ENCODE assay signal across 8 cellular contexts in the genomic region with DNA sequence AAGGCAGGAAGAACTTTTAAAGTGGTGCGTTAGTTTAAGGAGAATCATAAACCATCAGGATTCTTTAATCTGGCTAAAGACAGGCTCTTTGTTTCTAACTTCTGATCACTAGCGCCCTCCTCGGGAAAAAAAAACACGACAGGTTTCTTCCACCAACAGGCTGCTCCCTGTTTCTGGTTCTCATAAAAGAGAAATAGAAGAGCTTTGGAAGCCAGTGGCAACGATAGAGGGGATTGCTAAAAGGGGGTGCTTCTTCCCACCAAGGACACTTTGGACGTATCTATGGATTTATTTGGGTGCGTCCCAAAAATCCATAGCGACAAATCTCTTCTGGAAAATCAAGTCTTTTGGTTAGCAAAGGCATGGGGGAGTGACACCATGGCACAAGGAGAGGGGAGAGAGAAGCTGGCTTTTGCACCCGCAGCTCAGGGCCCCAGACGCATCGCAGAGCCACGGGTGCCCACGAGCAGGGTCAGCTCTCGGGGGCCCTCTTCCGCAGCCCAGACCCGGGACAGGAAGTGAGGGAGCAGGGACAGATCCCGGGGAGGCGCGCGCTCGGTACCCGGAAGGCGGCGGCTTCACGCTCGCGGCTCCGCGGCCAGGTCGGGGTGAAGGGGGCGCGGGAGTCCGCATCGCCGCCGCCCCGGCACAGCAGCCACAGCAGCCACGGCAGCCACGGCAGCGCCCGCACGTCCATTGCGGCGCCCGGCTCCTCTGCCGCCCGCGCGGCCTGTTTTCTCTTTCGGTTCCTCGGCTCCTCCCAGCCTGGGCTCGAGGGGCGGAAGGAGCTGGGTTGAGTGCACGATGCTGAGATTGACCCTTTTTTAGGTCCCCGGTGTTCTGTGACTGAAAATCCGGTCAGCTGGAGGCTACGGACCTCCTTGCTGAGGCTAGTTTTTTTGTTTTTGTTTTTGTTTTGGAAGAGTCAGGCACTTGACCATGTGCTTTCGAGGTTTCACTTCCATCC. TPM values are rescaled to one million over a fixed set of nuclear protein-coding genes. Genes with fewer than 3 reads are reported as not detected.
DNase-seq lines count a peak whose midpoint lies in the region; ATAC-seq and TF ChIP-seq lines count a peak whose summit lies in the region.

A gene with protein sequence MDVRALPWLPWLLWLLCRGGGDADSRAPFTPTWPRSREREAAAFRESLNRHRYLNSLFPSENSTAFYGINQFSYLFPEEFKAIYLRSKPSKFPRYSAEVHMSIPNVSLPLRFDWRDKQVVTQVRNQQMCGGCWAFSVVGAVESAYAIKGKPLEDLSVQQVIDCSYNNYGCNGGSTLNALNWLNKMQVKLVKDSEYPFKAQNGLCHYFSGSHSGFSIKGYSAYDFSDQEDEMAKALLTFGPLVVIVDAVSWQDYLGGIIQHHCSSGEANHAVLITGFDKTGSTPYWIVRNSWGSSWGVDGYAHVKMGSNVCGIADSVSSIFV (minus strand): TSS at position 716 of the 967 bp plus-strand sequence. CDS start 19 bp downstream, at position 697.

- no peaks in the 10 kb centered on the region for H3K27me3 ChIP-seq in right atrium auricular region
- no peaks in the 10 kb centered on the region for H3K27me3 ChIP-seq in vagina

- no peaks in the 10 kb centered on the region for H3K9me3 Mint-ChIP-seq in T-helper 1 cell treated with Interleukin-12 subunit alpha and Interleukin-12 subunit beta and Interleukin-4 antibody, amounts not matched to agents 30 μg/mL and 1 μg/mL, for 36 hours

- peak; percentile 53 for DNase-seq in NB4 (ENCODE audit: low read depth)
- DNase-seq in right atrium auricular region (ENCODE audit: low spot score), result peak; percentile 69
- peak; percentile 88 for DNase-seq in putamen (ENCODE audit: low spot score)
- DNase-seq in vagina (ENCODE audit: extremely low spot score in 2 of 2), result no peak

- H3K27ac ChIP-seq in angular gyrus (ENCODE audit: low read depth, low read length) (peak within 1 kb of the TSS; percentile 97), right atrium auricular region (peak within 1 kb of the TSS; percentile 96 to 99), vagina (peak within 1 kb of the TSS; percentile 97)

- no peaks in the 10 kb centered on the region for H3K36me3 Mint-ChIP-seq in T-helper 1 cell treated with Interleukin-12 subunit alpha and Interleukin-12 subunit beta and Interleukin-4 antibody, amounts not matched to agents 30 μg/mL and 1 μg/mL, for 36 hours (ENCODE audit: low read depth)

- TF ChIP-seq CTCF in GM12872 (IDR thresholded peaks at IDR 0.05; ENCODE audit: insufficient read depth, low read depth, low read length), result peak; percentile 57
- TF ChIP-seq CTCF in NB4 (IDR thresholded peaks at IDR 0.05; ENCODE audit: low read depth, low read length), result peak; percentile 19
- TF ChIP-seq CTCF in right atrium auricular region (IDR thresholded peaks at IDR 0.05), result peak; percentile 53 to 76
- peak; percentile 23 to 57 (median 49) for TF ChIP-seq CTCF in vagina (IDR thresholded peaks at IDR 0.05)

- H3K4me3 ChIP-seq in NB4 (ENCODE audit: low read depth, low read length) (peak within 1 kb of the TSS; percentile 51), right atrium auricular region (peak within 1 kb of the TSS; percentile 80 to 88), vagina (peak within 1 kb of the TSS; percentile 63 to 76)

- H3K36me3 ChIP-seq in right atrium auricular region (no peaks in the 10 kb centered on the region), vagina (no peaks in the 10 kb centered on the region)

- peak; percentile 95 for ATAC-seq in HG02571 (IDR thresholded peaks at IDR 0.05; ENCODE audit: unreplicated experiment)

- TF ChIP-seq POLR2A in NB4 (IDR thresholded peaks at IDR 0.05; ENCODE audit: extremely low read depth, insufficient read length), result no peak
- TF ChIP-seq POLR2A in vagina (IDR thresholded peaks at IDR 0.05), result peak in 1 of 2 donors; percentile 20

- H3K4me1 ChIP-seq in right atrium auricular region, result peaks cover 0 to 5% of the 10 kb centered on the region in 2 donors
- H3K4me1 ChIP-seq in vagina, result peaks cover 16% of the 10 kb centered on the region

- peaks cover 4% of the 10 kb centered on the region for H3K27me3 Mint-ChIP-seq in T-helper 1 cell treated with Interleukin-12 subunit alpha and Interleukin-12 subunit beta and Interleukin-4 antibody, amounts not matched to agents 30 μg/mL and 1 μg/mL, for 36 hours (ENCODE audit: low read depth)

- peak within 1 kb of the TSS; percentile 98 for H3K4me3 Mint-ChIP-seq in T-helper 1 cell treated with Interleukin-12 subunit alpha and Interleukin-12 subunit beta and Interleukin-4 antibody, amounts not matched to agents 30 μg/mL and 1 μg/mL, for 36 hours

- intact Hi-C loops in vagina (cut with DNase I), result no loop called here

- peak within 1 kb of the TSS; percentile 99 for H3K27ac Mint-ChIP-seq in T-helper 1 cell treated with Interleukin-12 subunit alpha and Interleukin-12 subunit beta and Interleukin-4 antibody, amounts not matched to agents 30 μg/mL and 1 μg/mL, for 36 hours

- H3K9me3 ChIP-seq in right atrium auricular region (no peaks in the 10 kb centered on the region), vagina (no peaks in the 10 kb centered on the region)

- H3K4me1 Mint-ChIP-seq in T-helper 1 cell treated with Interleukin-12 subunit alpha and Interleukin-12 subunit beta and Interleukin-4 antibody, amounts not matched to agents 30 μg/mL and 1 μg/mL, for 36 hours (ENCODE audit: low read depth), result peaks cover 5% of the 10 kb centered on the region

RNA-seq across cellular contexts. Expression of the gene that starts here (rescaled TPM):
- total RNA-seq in right atrium auricular region (10 to 100 TPM; 11.4 to 14.9 TPM), vagina (14.5 TPM)

Comparison
In these comparisons a context has a peak if more than half of its experiments do, and no peak if none do; other contexts are left out.
1. DNase-seq: peak in NB4 (single experiment), right atrium auricular region (single experiment) and putamen (single experiment); none in vagina (0 of 2).
2. Peak in every context shown above with its lines, with median percentiles within 50 percentile points of each other: CTCF ChIP-seq, H3K4me3 ChIP-seq and H3K27ac ChIP-seq.